8 cellular contexts compared by ENCODE assay signal in genomic region chr19:47256688-47257410, GRCh38. TPM values are rescaled to one million over a fixed set of nuclear protein-coding genes. Genes with fewer than 3 reads are reported as not detected.
DNase-seq lines count a peak whose midpoint lies in the region; ATAC-seq and TF ChIP-seq lines count a peak whose summit lies in the region.

No MANE protein-coding gene starts in this region.

- peak overlapping the region; percentile 90 for H3K4me3 Mint-ChIP-seq in activated naive CD8-positive, alpha-beta T cell

- H3K4me1 Mint-ChIP-seq in activated naive CD8-positive, alpha-beta T cell (ENCODE audit: low read depth), result peaks cover 33% of the 10 kb centered on the region

- TF ChIP-seq CTCF in GM06990 (IDR thresholded peaks at IDR 0.05; ENCODE audit: insufficient read depth, low read length, poor library complexity, severe bottlenecking) (no peak), omental fat pad (IDR thresholded peaks at IDR 0.05) (no peak)

- peak overlapping the region; percentile 88 for H3K27ac Mint-ChIP-seq in activated naive CD8-positive, alpha-beta T cell

- peaks cover 8% of the 10 kb centered on the region for H3K36me3 Mint-ChIP-seq in activated naive CD8-positive, alpha-beta T cell

- no peaks in the 10 kb centered on the region for H3K27me3 ChIP-seq in GM06990 (replicated peaks; ENCODE audit: control insufficient read depth, insufficient read depth, low read length)

- H3K9me3 Mint-ChIP-seq in activated naive CD8-positive, alpha-beta T cell (ENCODE audit: low read depth), result no peaks in the 10 kb centered on the region

- H3K27me3 Mint-ChIP-seq in activated naive CD8-positive, alpha-beta T cell, result no peaks in the 10 kb centered on the region

- DNase-seq in GM06990 (ENCODE audit: extremely low read depth, insufficient read length) (peak; percentile 97), NCI-H1105 (lab: John Stamatoyannopoulos, UW) (peak; percentile 100), SKM-1 (lab: John Stamatoyannopoulos, UW; ENCODE audit: unreplicated experiment) (peak; percentile 94), glomerular visceral epithelial cell (ENCODE audit: extremely low spot score) (peak; percentile 100), omental fat pad (ENCODE audit: low spot score) (peak; percentile 100)

- peak; percentile 74 for ATAC-seq in HG02642 (IDR thresholded peaks at IDR 0.05; ENCODE audit: poor library complexity, unreplicated experiment)
- ATAC-seq in omental fat pad (ENCODE audit: low FRiP score), result peak; percentile 84

- peaks cover 11% of the 10 kb centered on the region for H3K36me3 ChIP-seq in GM06990 (ENCODE audit: control insufficient read depth, insufficient read depth, low read length)

- peak overlapping the region; percentile 95 for H3K27ac ChIP-seq in temporal lobe (ENCODE audit: low read depth, low read length)

- H3K4me3 ChIP-seq in GM06990 (replicated peaks; ENCODE audit: low read depth, low read length), result peak overlapping the region; percentile 67

RNA-seq across cellular contexts. Expression of gene CCDC9, which starts 0.5 kb away (rescaled TPM):
- total RNA-seq in omental fat pad, result 10 to 100 TPM in 2 of 4 donors, 1 to 10 TPM in 2; 8.2 to 16.7 (median 12.5) TPM
- 2.2 TPM for total RNA-seq in temporal lobe

RNA-seq across cellular contexts. Expression of gene INAFM1, which starts 17.8 kb away (rescaled TPM):
- total RNA-seq in omental fat pad (1 to 10 TPM; 3.3 to 8.2 (median 5.7) TPM), temporal lobe (3.2 TPM)

RNA-seq across cellular contexts. Expression of gene BBC3, which starts 25.9 kb away (rescaled TPM):
- total RNA-seq in omental fat pad (1 to 10 TPM; 1.0 to 9.1 (median 1.8) TPM), temporal lobe (5.2 TPM)

RNA-seq across cellular contexts. Expression of gene C5AR1, which starts 52.8 kb away (rescaled TPM):
- total RNA-seq in omental fat pad (10 to 100 TPM; 26.5 to 94.0 (median 60.7) TPM), temporal lobe (0.25 TPM)

Comparison
In these comparisons a context has a peak if more than half of its experiments do, and no peak if none do; other contexts are left out.
1. Peak in every context shown above with its lines: DNase-seq, ATAC-seq, H3K4me3 ChIP-seq and H3K27ac ChIP-seq.